15 cellular contexts compared by ENCODE assay signal in the genomic region with DNA sequence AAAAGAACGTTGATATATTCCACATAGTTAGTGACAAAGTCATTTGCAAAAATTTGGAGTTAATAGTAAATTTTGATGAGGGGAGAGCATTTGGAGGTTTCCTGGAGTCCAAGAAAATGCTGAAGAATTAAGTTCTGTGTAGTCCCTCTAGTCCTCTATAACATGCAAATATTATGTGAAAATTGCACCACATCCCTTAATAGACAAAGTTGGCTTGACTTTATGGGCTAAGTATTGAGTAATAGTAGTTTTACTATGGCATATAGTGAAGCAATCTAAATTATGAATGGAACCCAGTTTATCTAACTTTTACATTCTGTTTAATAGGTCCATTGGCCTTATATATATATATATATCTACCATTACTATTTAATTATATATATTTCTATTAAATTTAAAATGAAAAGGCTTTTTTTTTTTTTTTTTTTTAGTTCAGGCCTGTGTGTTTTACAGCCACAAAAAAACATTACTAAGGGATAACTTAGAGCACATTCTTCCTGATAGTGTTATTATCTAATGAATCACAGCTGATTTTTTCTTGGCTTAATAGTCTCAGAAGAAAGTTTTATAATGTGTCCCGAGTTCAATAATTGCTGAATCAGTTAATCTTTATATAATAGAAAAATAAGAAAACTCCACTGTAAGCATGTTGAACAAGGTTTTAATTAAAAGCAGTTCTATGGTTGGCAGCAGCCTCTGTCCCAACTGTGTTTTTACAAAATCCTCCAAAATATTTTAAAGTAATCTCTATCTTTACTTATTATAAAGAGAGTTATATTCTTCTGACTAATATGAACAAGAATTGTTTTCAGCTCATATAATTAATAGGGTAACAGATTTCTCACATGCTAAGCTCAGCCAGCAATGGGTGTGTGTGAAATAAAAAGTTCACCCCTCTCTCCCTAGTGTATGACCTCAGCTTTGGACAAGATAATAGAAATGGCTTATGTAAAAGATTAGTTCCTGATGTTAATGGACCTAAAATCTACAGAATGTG.
DNase-seq lines count a peak whose midpoint lies in the region; ATAC-seq and TF ChIP-seq lines count a peak whose summit lies in the region.
"Had no signal": no experiment of that assay in that cellular context is flagged by ENCODE, and none has a peak within 500 bp of the region (broad histone marks: within the 10 kb centered on the region; RNA-seq: fewer than 3 reads in every experiment).

No MANE protein-coding gene starts in this region.

- BruUV-seq in IMR-90 (replicated peaks; lab: Mats Ljungman, UMichigan) (no TSS peak), A673 (replicated peaks; lab: Mats Ljungman, UMichigan) (no TSS peak)

- peaks cover 3% of the 10 kb centered on the region; the same call in 1 of the 2 replicates for H3K4me1 ChIP-seq in IMR-90 (ENCODE audit: control insufficient read depth, insufficient read depth, low read length)
- no peaks in the 10 kb centered on the region for H3K4me1 ChIP-seq in right cardiac atrium (ENCODE audit: control insufficient read depth, insufficient read depth, low read length)
- no peaks in the 10 kb centered on the region for H3K4me1 ChIP-seq in thymus (ENCODE audit: control insufficient read depth, insufficient read depth, low read length)
- no peaks in the 10 kb centered on the region for H3K4me1 ChIP-seq in A673 (ENCODE audit: insufficient read depth, low read length, poor library complexity, severe bottlenecking)
- no peaks in the 10 kb centered on the region; a peak in 1 of 4 replicates for H3K4me1 ChIP-seq in SK-N-SH (ENCODE audit: control insufficient read depth in 1 of 2, insufficient read depth in 2 of 2, low read depth in 1 of 2, low read length in 1 of 2)
- H3K4me1 ChIP-seq: neural progenitor cell, SJCRH30 had no signal

- H3K4me2 ChIP-seq in IMR-90 (ENCODE audit: low read depth, low read length) (peak overlapping the region; percentile 31; the same call in 1 of the 2 replicates), SK-N-SH (no peak overlapping the region)
- H3K4me2 ChIP-seq: neural progenitor cell had no signal

- H3K79me2 ChIP-seq in SK-N-SH (ENCODE audit: insufficient read depth), result no peaks in the 10 kb centered on the region

- TF ChIP-seq EP300 in SK-N-SH (IDR thresholded peaks at IDR 0.05; ENCODE audit: borderline replicate concordance in 1 of 2, low read depth in 1 of 2, low read length in 1 of 2), result no peak

- no peaks in the 10 kb centered on the region for H3F3A ChIP-seq in SK-N-SH (replicated peaks; ENCODE audit: insufficient read depth)

- H3K18ac ChIP-seq in IMR-90 (ENCODE audit: low read depth, low read length), result peak overlapping the region; percentile 81

- no peak overlapping the region for H4K91ac ChIP-seq in IMR-90 (ENCODE audit: insufficient read depth, low read depth, low read length)

- CTCF ChIA-PET in IMR-90 (lab: Yijun Ruan, JAX) (interaction anchor here (0.6 kb wide), 1 partner anchor 30 kb away, joined by 5 read pairs; no protein-coding TSS in a partner anchor), A673 (lab: Charles Lee) (no interaction called here), SK-N-SH (lab: Yijun Ruan, JAX) (no interaction called here)

- TF ChIP-seq CTCF in IMR-90 (conservative IDR thresholded peaks at IDR 0.05; ENCODE audit: low read depth, low read length) (no peak), choroid plexus epithelial cell (conservative IDR thresholded peaks at IDR 0.05; ENCODE audit: low read depth, low read length) (no peak), A673 (conservative IDR thresholded peaks at IDR 0.05; ENCODE audit: low read depth, low read length) (no peak), SK-N-SH (IDR thresholded peaks at IDR 0.05) (no peak)

- intact Hi-C loops in IMR-90 (cut with micrococcal nuclease), result no loop called here
- intact Hi-C loops in right cardiac atrium (cut with DNase I), result loop anchor here in 1 of 4 donors (10.0 kb wide), 1 partner anchor 65 kb away; the partner anchor contains the start of gene DCN
- intact Hi-C loops in A673 (cut with micrococcal nuclease; ENCODE audit: unreplicated experiment), result no loop called here

- H3K27me3 ChIP-seq in IMR-90 (ENCODE audit: control insufficient read depth, insufficient read depth, low read length) (no peaks in the 10 kb centered on the region), right cardiac atrium (ENCODE audit: control insufficient read depth, insufficient read depth) (no peaks in the 10 kb centered on the region), thymus (ENCODE audit: control insufficient read depth, insufficient read depth) (no peaks in the 10 kb centered on the region), A673 (replicated peaks; ENCODE audit: insufficient read depth, low read depth, low read length, poor library complexity) (no peaks in the 10 kb centered on the region), SK-N-SH (ENCODE audit: insufficient read depth) (no peaks in the 10 kb centered on the region)
- H3K27me3 ChIP-seq: neural progenitor cell, SJCRH30 had no signal

- H4K8ac ChIP-seq in IMR-90 (ENCODE audit: low read depth in 2 of 2, low read length in 2 of 2), result peak overlapping the region in 1 of 2 experiments; percentile 19; a peak in 1 of 4 replicates

- WGBS in IMR-90 (ENCODE audit: extremely low coverage in 2 of 2, insufficient read length in 1 of 2), 2 experiments, result 80% methylated on average over 1 of the region's 2 CpGs; no CpG with 5 or more reads in 1 of the 2 experiments
- WGBS in right cardiac atrium, result 51% methylated on average over 2 of the region's 2 CpGs
- 84% methylated on average over 2 of the region's 2 CpGs for WGBS in thymus
- 27% methylated on average over 2 of the region's 2 CpGs for WGBS in SK-N-SH (ENCODE audit: low lambda C conversion rate)

- no peak overlapping the region; the same call in 1 of the 2 replicates for H3K9ac ChIP-seq in IMR-90 (ENCODE audit: low read depth, low read length)
- no peak overlapping the region for H3K9ac ChIP-seq in SK-N-SH
- H3K9ac ChIP-seq: neural progenitor cell had no signal

- H3K4ac ChIP-seq in IMR-90 (ENCODE audit: low read depth, low read length), result no peak overlapping the region

- ATAC-seq in IMR-90 (ENCODE audit: low read depth) (peak; percentile 17; the same call in 1 of the 2 replicates), right cardiac atrium (peak; percentile 52 to 83)
- ATAC-seq: activated naive CD8-positive, alpha-beta T cell treated with anti-CD3 and anti-CD28 coated beads, Interleukin-2, amount 50 U/mL, for 24 hours; stimulated activated effector memory CD8-positive, alpha-beta T cell treated with anti-CD3 and anti-CD28 coated beads, Interleukin-12 subunit alpha, Interleukin-12 subunit beta, amount 100 ng/mL, for 72 hours had no signal

- H2BK20ac ChIP-seq in IMR-90 (ENCODE audit: low read depth, low read length), result peak overlapping the region; percentile 20; the same call in 1 of the 2 replicates

- no peak overlapping the region for H2BK15ac ChIP-seq in IMR-90 (ENCODE audit: low read depth, low read length)

- H3K56ac ChIP-seq in IMR-90 (ENCODE audit: extremely low read depth, insufficient read depth, low read length), result no peak overlapping the region

- no peaks in the 10 kb centered on the region for H3K79me1 ChIP-seq in IMR-90 (ENCODE audit: low read depth in 1 of 2, low read length in 2 of 2)

- no peak overlapping the region for H3K14ac ChIP-seq in IMR-90 (replicated peaks; ENCODE audit: low read depth, low read length)

- no peak overlapping the region for H3K23ac ChIP-seq in IMR-90 (ENCODE audit: low read depth, low read length)

- POLR2A ChIA-PET in IMR-90 (lab: Charles Lee; ENCODE audit: unreplicated experiment), result no interaction called here
- POLR2A ChIA-PET in A673 (lab: Charles Lee; ENCODE audit: low non-redundant PET), result no interaction called here
- POLR2A ChIA-PET in SK-N-SH (lab: Yijun Ruan, JAX), result no interaction called here

- no peak for TF ChIP-seq POLR2A in IMR-90 (IDR thresholded peaks at IDR 0.05; ENCODE audit: low read depth, low read length)

- H2BK5ac ChIP-seq in IMR-90 (ENCODE audit: low read depth, low read length, poor library complexity, severe bottlenecking), result peak overlapping the region; percentile 18

- H3K9me2 ChIP-seq in SK-N-SH, result no peaks in the 10 kb centered on the region

- H4K5ac ChIP-seq in IMR-90 (ENCODE audit: low read depth, low read length), result peak overlapping the region; percentile 48

- dilution Hi-C loops in IMR-90 (cut with HindIII; ENCODE audit: low sequenced_read_pairs, unreplicated experiment), result no loop called here

- no peak overlapping the region for H2AFZ ChIP-seq in IMR-90 (replicated peaks; ENCODE audit: low read length, poor library complexity)
- no peak overlapping the region for H2AFZ ChIP-seq in SK-N-SH (ENCODE audit: low read depth)

- no peak overlapping the region for H2AK5ac ChIP-seq in IMR-90 (ENCODE audit: low read depth, low read length)

- no peaks in the 10 kb centered on the region for H3K36me3 ChIP-seq in IMR-90 (ENCODE audit: control insufficient read depth, insufficient read depth, low read length)
- H3K36me3 ChIP-seq in thymus (ENCODE audit: control insufficient read depth, insufficient read depth), result no peaks in the 10 kb centered on the region
- H3K36me3 ChIP-seq in A673 (ENCODE audit: insufficient read depth, low read length, poor library complexity, severe bottlenecking), result no peaks in the 10 kb centered on the region
- H3K36me3 ChIP-seq in SK-N-SH (replicated peaks in 1 of 2; ENCODE audit: control insufficient read depth in 1 of 2, insufficient read depth in 2 of 2, low read length in 1 of 2), result no peaks in the 10 kb centered on the region
- H3K36me3 ChIP-seq: neural progenitor cell, SJCRH30 had no signal

- no peaks in the 10 kb centered on the region for H3K9me3 ChIP-seq in IMR-90 (ENCODE audit: control insufficient read depth, insufficient read depth, low read length)
- no peaks in the 10 kb centered on the region for H3K9me3 ChIP-seq in right cardiac atrium (ENCODE audit: control insufficient read depth, low read length)
- H3K9me3 ChIP-seq in thymus (ENCODE audit: control insufficient read depth), result no peaks in the 10 kb centered on the region
- H3K9me3 ChIP-seq in A673 (ENCODE audit: low read depth, low read length, poor library complexity, severe bottlenecking), result no peaks in the 10 kb centered on the region
- no peaks in the 10 kb centered on the region for H3K9me3 ChIP-seq in SK-N-SH
- H3K9me3 ChIP-seq: SJCRH30 had no signal

- no peak overlapping the region for H2AK9ac ChIP-seq in IMR-90 (replicated peaks; ENCODE audit: low read depth, low read length, poor library complexity)

- DNase-seq in IMR-90 (no peak), choroid plexus epithelial cell (ENCODE audit: low read depth) (peak; percentile 44), right cardiac atrium (no peak), DMS79 treated with DMSO at 0.1 percent for 48 hours (lab: John Stamatoyannopoulos, UW) (no peak), A673 (ENCODE audit: low spot score) (no peak), NCI-H1417 (lab: John Stamatoyannopoulos, UW) (no peak), SK-N-SH (no peak)
- DNase-seq: activated CD4-positive, alpha-beta T cell treated with anti-CD3 and anti-CD28 coated beads, Interleukin-2, amount 10 ng/mL, durations not matched to agents 7 days and 5 days; activated naive CD8-positive, alpha-beta T cell treated with anti-CD3 and anti-CD28 coated beads, Interleukin-2, amount 50 U/mL, for 24 hours; NCI-H1048; NCI-H2227 treated with DMSO at 0.1 percent for 48 hours; SJCRH30 had no signal

- peak overlapping the region; percentile 55; the same call in 1 of the 2 replicates for H3K27ac ChIP-seq in IMR-90 (ENCODE audit: insufficient read depth, low read length)
- no peak overlapping the region for H3K27ac ChIP-seq in right cardiac atrium (ENCODE audit: low read length)
- peak overlapping the region; percentile 40 for H3K27ac ChIP-seq in thymus (ENCODE audit: low read depth)
- no peak overlapping the region for H3K27ac ChIP-seq in A673 (ENCODE audit: low read depth, low read length, poor library complexity, severe bottlenecking)
- peak overlapping the region in 1 of 2 experiments; percentile 19; a peak in 2 of 4 replicates for H3K27ac ChIP-seq in SK-N-SH (ENCODE audit: low read depth in 2 of 2, low read length in 1 of 2)
- H3K27ac ChIP-seq: neural progenitor cell, SJCRH30 had no signal

- H3K4me3 ChIP-seq in IMR-90 (ENCODE audit: insufficient read depth, low read depth, low read length) (no peak overlapping the region), choroid plexus epithelial cell (ENCODE audit: low read depth, low read length) (no peak overlapping the region), right cardiac atrium (ENCODE audit: low read length) (no peak overlapping the region), thymus (ENCODE audit: low read length) (no peak overlapping the region), A673 (ENCODE audit: low read depth, low read length, poor library complexity, severe bottlenecking) (no peak overlapping the region), SK-N-SH (ENCODE audit: low read depth in 2 of 2, low read length in 1 of 2) (no peak overlapping the region)
- H3K4me3 ChIP-seq: neural progenitor cell, SJCRH30 had no signal

- TF ChIP-seq RAD21 in IMR-90 (IDR thresholded peaks at IDR 0.05; ENCODE audit: low read length), result no peak
- TF ChIP-seq RAD21 in SK-N-SH (IDR thresholded peaks at IDR 0.05; ENCODE audit: low read length), result no peak

- in situ Hi-C loops in IMR-90 (cut with MboI; ENCODE audit: low sequenced_read_pairs), result no loop called here

- peak overlapping the region; percentile 32; the same call in 1 of the 2 replicates for H2BK120ac ChIP-seq in IMR-90 (ENCODE audit: low read depth, low read length)

- H4K20me1 ChIP-seq in IMR-90 (ENCODE audit: insufficient read depth, low read length) (no peaks in the 10 kb centered on the region), SK-N-SH (ENCODE audit: insufficient read depth) (no peaks in the 10 kb centered on the region)

- H3K9me1 ChIP-seq in IMR-90 (ENCODE audit: insufficient read depth, low read length), result no peaks in the 10 kb centered on the region

Comparison
In these comparisons a context has a peak if more than half of its experiments do, and no peak if none do; other contexts are left out.
1. H3K27ac ChIP-seq: peak in IMR-90 (single experiment) and thymus (single experiment); none in right cardiac atrium (single experiment) and A673 (single experiment).